ENCODE assay signal across 21 cellular contexts in genomic region chr4:82099863-82100579, GRCh38.
DNase-seq lines count a peak whose midpoint lies in the region; ATAC-seq, FAIRE-seq and TF ChIP-seq lines count a peak whose summit lies in the region.
"Had no signal": no experiment of that assay in that cellular context is flagged by ENCODE, and none has a peak within 500 bp of the region (broad histone marks: within the 10 kb centered on the region; RNA-seq: fewer than 3 reads in every experiment).

No MANE protein-coding gene starts in this region.

- no peaks in the 10 kb centered on the region for H3K36me3 ChIP-seq in breast epithelium
- H3K36me3 ChIP-seq in K562 (ENCODE audit: control insufficient read depth, insufficient read depth, low read length): no peaks in the 10 kb centered on the region
- no peaks in the 10 kb centered on the region for H3K36me3 ChIP-seq in smooth muscle cell (ENCODE audit: low read depth)
- H3K36me3 ChIP-seq: BLaER1 had no signal

- TF ChIP-seq POLR2A in breast epithelium (IDR thresholded peaks at IDR 0.05) (no peak), K562 (conservative IDR thresholded peaks at IDR 0.05) (no peak)

- CTCF ChIA-PET in MCF 10A (lab: Yijun Ruan, JAX): no interaction called here
- CTCF ChIA-PET in K562 (lab: Yijun Ruan, JAX; ENCODE audit: low intra/inter-chr PET ratio): no interaction called here

- in situ Hi-C loops in K562 (cut with MboI): no loop called here

- H3K4me1 Mint-ChIP-seq in MCF 10A (ENCODE audit: insufficient read depth, unreplicated experiment) (peaks cover 10% of the 10 kb centered on the region), nephron (peaks cover 6% of the 10 kb centered on the region)
- H3K4me1 Mint-ChIP-seq: CD8-positive, alpha-beta memory T cell had no signal

- no peak for ATAC-seq in K562
- ATAC-seq: A549, HepG2 had no signal

- 0% methylated on average over 7 of the region's 7 CpGs for WGBS in K562 (ENCODE audit: insufficient coverage, low coverage, missing lambda C conversion rate)
- WGBS in smooth muscle cell (ENCODE audit: low lambda C conversion rate): 80% methylated on average over 7 of the region's 7 CpGs

- H3K4me1 ChIP-seq in breast epithelium (no peaks in the 10 kb centered on the region), K562 (replicated peaks in 1 of 2; ENCODE audit: control insufficient read depth in 2 of 2, insufficient read depth in 2 of 2, low read length in 2 of 2) (no peaks in the 10 kb centered on the region), smooth muscle cell (ENCODE audit: low read depth) (no peaks in the 10 kb centered on the region)
- H3K4me1 ChIP-seq: A549, BLaER1 had no signal

- H3K9me3 Mint-ChIP-seq in MCF 10A (ENCODE audit: unreplicated experiment) (no peaks in the 10 kb centered on the region), nephron (no peaks in the 10 kb centered on the region)

- no peak for TF ChIP-seq CTCF in MCF 10A (IDR thresholded peaks at IDR 0.05; ENCODE audit: unreplicated experiment)
- TF ChIP-seq CTCF in breast epithelium (IDR thresholded peaks at IDR 0.05): no peak
- no peak for TF ChIP-seq CTCF in K562 (IDR thresholded peaks at IDR 0.05 in 2 of 3, conservative IDR thresholded peaks at IDR 0.05 in 1 of 3; ENCODE audit: insufficient read depth in 2 of 3, low read depth in 1 of 3, low read length in 3 of 3)
- TF ChIP-seq CTCF in nephron (IDR thresholded peaks at IDR 0.05; ENCODE audit: unreplicated experiment in 3 of 3): no peak
- TF ChIP-seq CTCF in smooth muscle cell (IDR thresholded peaks at IDR 0.05; ENCODE audit: borderline replicate concordance, insufficient read depth, poor library complexity, severe bottlenecking): no peak

- no peak for TF ChIP-seq RAD21 in K562 (CRISPR knock-in tag; conservative IDR thresholded peaks at IDR 0.05 in 1 of 2, IDR thresholded peaks at IDR 0.05 in 1 of 2)

- TF ChIP-seq EP300 in K562 (IDR thresholded peaks at IDR 0.05; ENCODE audit: low read length): no peak

- H3K9ac ChIP-seq in K562 (ENCODE audit: insufficient read depth in 1 of 2, low read depth in 2 of 2, low read length in 2 of 2): no peak overlapping the region
- no peak overlapping the region for H3K9ac ChIP-seq in smooth muscle cell (ENCODE audit: low read depth)
- H3K9ac ChIP-seq: BLaER1 had no signal

- H3K27ac Mint-ChIP-seq in MCF 10A (ENCODE audit: low read depth, unreplicated experiment) (no peak overlapping the region), nephron (peak overlapping the region in 2 of 3 experiments; percentile 14 to 26)
- H3K27ac Mint-ChIP-seq: CD8-positive, alpha-beta memory T cell had no signal

- DNase-seq in MCF 10A (ENCODE audit: unreplicated experiment) (peak; percentile 83), breast epithelium (ENCODE audit: low spot score in 2 of 2) (no peak), K562 (ENCODE audit: extremely low read depth in 1 of 4, low spot score in 3 of 4) (no peak), NCI-H2227 treated with DMSO at 0.1 percent for 48 hours (lab: John Stamatoyannopoulos, UW) (no peak), smooth muscle cell (lab: John Stamatoyannopoulos, UW; ENCODE audit: unreplicated experiment) (no peak), NCI-H2171 treated with DMSO at 0.1 percent for 48 hours (lab: John Stamatoyannopoulos, UW) (no peak)
- DNase-seq: CD8-positive, alpha-beta memory T cell; H9; KG1; NCI-H1092; NCI-H1436 treated with DMSO at 0.1 percent for 48 hours; NCI-H2081; NCI-H510A treated with DMSO at 0.1 percent for 48 hours; NCI-H774; PC-9 had no signal

- H3K4me3 ChIP-seq in breast epithelium: no peak overlapping the region
- H3K4me3 ChIP-seq in K562: no peak overlapping the region
- H3K4me3 ChIP-seq in smooth muscle cell: no peak overlapping the region
- H3K4me3 ChIP-seq: A549, BLaER1, PC-9 had no signal

- H3K9me3 ChIP-seq in breast epithelium: no peaks in the 10 kb centered on the region
- H3K9me3 ChIP-seq in K562 (replicated peaks; ENCODE audit: control insufficient read depth, insufficient read depth, low read depth, low read length): no peaks in the 10 kb centered on the region
- no peaks in the 10 kb centered on the region for H3K9me3 ChIP-seq in smooth muscle cell (replicated peaks; ENCODE audit: low read depth)
- H3K9me3 ChIP-seq: A549, BLaER1 had no signal

- no peak overlapping the region for H2AFZ ChIP-seq in K562 (ENCODE audit: low read depth, low read length)
- H2AFZ ChIP-seq in smooth muscle cell (ENCODE audit: low read depth): no peak overlapping the region
- H2AFZ ChIP-seq: PC-9 had no signal

- no TSS peak for BruUV-seq in MCF 10A (replicated peaks; lab: Mats Ljungman, UMichigan)
- BruUV-seq in K562 (replicated peaks; lab: Mats Ljungman, UMichigan): no TSS peak

- H3K27ac ChIP-seq in breast epithelium (no peak overlapping the region), K562 (ENCODE audit: extremely low read depth, low read depth, low read length) (no peak overlapping the region), smooth muscle cell (ENCODE audit: low read depth) (no peak overlapping the region)
- H3K27ac ChIP-seq: A549, BLaER1, PC-9, RWPE1 had no signal

- H3K9me1 ChIP-seq in K562 (ENCODE audit: control insufficient read depth, insufficient read depth, low read length): no peaks in the 10 kb centered on the region

- H3K27me3 Mint-ChIP-seq in MCF 10A (ENCODE audit: insufficient read depth, unreplicated experiment) (no peaks in the 10 kb centered on the region), nephron (ENCODE audit: low read depth) (peaks cover 11% of the 10 kb centered on the region)

- no peaks in the 10 kb centered on the region for H4K20me1 ChIP-seq in K562 (replicated peaks; ENCODE audit: control insufficient read depth, insufficient read depth, low read length)
- H4K20me1 ChIP-seq in smooth muscle cell (ENCODE audit: low read depth): no peaks in the 10 kb centered on the region
- H4K20me1 ChIP-seq: BLaER1 had no signal

- POLR2A ChIA-PET in MCF 10A (lab: Yijun Ruan, JAX) (interaction anchor here (0.8 kb wide), 1 partner anchor 55 kb away, joined by 3 read pairs; no protein-coding TSS in a partner anchor), K562 (lab: Yijun Ruan, JAX) (no interaction called here)

- no peak overlapping the region for H3K4me2 ChIP-seq in K562 (ENCODE audit: insufficient read depth, low read length)
- no peak overlapping the region for H3K4me2 ChIP-seq in smooth muscle cell
- H3K4me2 ChIP-seq: A549, BLaER1, PC-9 had no signal

- no peaks in the 10 kb centered on the region for H3K79me2 ChIP-seq in K562 (ENCODE audit: control insufficient read depth, insufficient read depth, low read length)
- no peaks in the 10 kb centered on the region for H3K79me2 ChIP-seq in smooth muscle cell (ENCODE audit: low read depth)

- no peaks in the 10 kb centered on the region for H3F3A ChIP-seq in smooth muscle cell (ENCODE audit: low read depth)

- H3K4me3 Mint-ChIP-seq in MCF 10A (ENCODE audit: unreplicated experiment) (peak overlapping the region; percentile 1), nephron (no peak overlapping the region)
- H3K4me3 Mint-ChIP-seq: CD8-positive, alpha-beta memory T cell; H9 had no signal

- no peak for FAIRE-seq in K562 (lab: Jason Lieb, UNC)
- FAIRE-seq: A549, D721Med, HepG2 had no signal

- H3K27me3 ChIP-seq in breast epithelium (no peaks in the 10 kb centered on the region), K562 (ENCODE audit: control insufficient read depth in 2 of 2, insufficient read depth in 2 of 2, low read length in 2 of 2) (peaks cover 0 to 5% of the 10 kb centered on the region in 2 experiments; a peak in 1 of 5 replicates), smooth muscle cell (ENCODE audit: low read depth) (no peaks in the 10 kb centered on the region)
- H3K27me3 ChIP-seq: BLaER1 had no signal

- H3K36me3 Mint-ChIP-seq in MCF 10A (ENCODE audit: insufficient read depth, unreplicated experiment) (no peaks in the 10 kb centered on the region), nephron (ENCODE audit: low read depth) (no peaks in the 10 kb centered on the region)
- H3K36me3 Mint-ChIP-seq: CD8-positive, alpha-beta memory T cell had no signal

- intact Hi-C loops in MCF 10A (cut with micrococcal nuclease) (no loop called here), breast epithelium (cut with DNase I; ENCODE audit: low total_unique reads) (no loop called here), K562 (cut with micrococcal nuclease) (no loop called here)

TF ChIP-seq in K562, 482 proteins besides CTCF, POLR2A, EP300 and RAD21:
- no peak for TF ChIP-seq CEBPG (CRISPR knock-in tag; IDR thresholded peaks at IDR 0.05)
- TF ChIP-seq CEBPG (tag; conservative IDR thresholded peaks at IDR 0.05 in 1 of 2, IDR thresholded peaks at IDR 0.05 in 1 of 2): peak in 1 of 2 experiments; percentile 60; a peak in 1 of 4 replicates
- peak; percentile 69 to 71 for TF ChIP-seq NRF1 (conservative IDR thresholded peaks at IDR 0.05 in 1 of 2, IDR thresholded peaks at IDR 0.05 in 1 of 2)
- no peak for TF ChIP-seq CGGBP1 (CRISPR knock-in tag; IDR thresholded peaks at IDR 0.05)
- peak; percentile 28; the same call in 1 of the 2 replicates for TF ChIP-seq NFE2 (IDR thresholded peaks at IDR 0.05; ENCODE audit: low read depth)
